21 cellular contexts compared by ENCODE assay signal in genomic region chr11:86034710-86035109, GRCh38. TPM values are rescaled to one million over a fixed set of nuclear protein-coding genes. Genes with fewer than 3 reads are reported as not detected.
A peak's percentile ranks its signal among the peaks of the same experiment; 100 is the strongest.
DNase-seq lines count a peak whose midpoint lies in the region; ATAC-seq and TF ChIP-seq lines count a peak whose summit lies in the region.
"Had no signal": no experiment of that assay in that cellular context is flagged by ENCODE, and none has a peak within 500 bp of the region (broad histone marks: within the 10 kb centered on the region; RNA-seq: fewer than 3 reads in every experiment).

No MANE protein-coding gene starts in this region.

- peaks cover 0 to 3% (median 0%) of the 10 kb centered on the region in 3 donors for H3K27me3 Mint-ChIP-seq in CD14-positive monocyte (ENCODE audit: low read depth in 3 of 3)
- no peaks in the 10 kb centered on the region for H3K27me3 Mint-ChIP-seq in natural killer cell treated with Interleukin-12 subunit alpha and Interleukin-12 subunit beta and Interleukin-15 and Interleukin-18, amount 100 ng/mL, for 72 hours

- no peaks in the 10 kb centered on the region for H3K9me3 Mint-ChIP-seq in CD14-positive monocyte
- no peaks in the 10 kb centered on the region for H3K9me3 Mint-ChIP-seq in natural killer cell treated with Interleukin-12 subunit alpha and Interleukin-12 subunit beta and Interleukin-15 and Interleukin-18, amount 100 ng/mL, for 72 hours

- H3K36me3 ChIP-seq in HEK293 (ENCODE audit: control insufficient read depth in 2 of 2, insufficient read depth in 1 of 2, low read length in 2 of 2): peaks cover 0 to 7% of the 10 kb centered on the region in 2 experiments; a peak in 1 of 3 replicates
- peaks cover 5% of the 10 kb centered on the region; the same call in 1 of the 2 replicates for H3K36me3 ChIP-seq in MM.1S (replicated peaks; ENCODE audit: insufficient read depth, low read length)
- H3K36me3 ChIP-seq in BE2C: no peaks in the 10 kb centered on the region; the same call in 1 of the 2 replicates
- H3K36me3 ChIP-seq: thoracic aorta had no signal

- H2AFZ ChIP-seq in MM.1S (ENCODE audit: low read length): no peak overlapping the region
- H2AFZ ChIP-seq: parathyroid adenoma had no signal

- intact Hi-C loops in CD14-positive monocyte (cut with micrococcal nuclease): no loop called here

- H3K4me1 ChIP-seq in HEK293 (ENCODE audit: control insufficient read depth, insufficient read depth, low read length) (no peaks in the 10 kb centered on the region), MM.1S (ENCODE audit: low read length) (no peaks in the 10 kb centered on the region), BE2C (peaks cover 9% of the 10 kb centered on the region; the same call in 1 of the 2 replicates)

- peaks cover 27 to 56% of the 10 kb centered on the region in 2 donors for H3K36me3 Mint-ChIP-seq in CD14-positive monocyte
- H3K36me3 Mint-ChIP-seq in natural killer cell treated with Interleukin-12 subunit alpha and Interleukin-12 subunit beta and Interleukin-15 and Interleukin-18, amount 100 ng/mL, for 72 hours: peaks cover 4% of the 10 kb centered on the region

- H3K9ac ChIP-seq in MM.1S (ENCODE audit: low read length): no peak overlapping the region
- H3K9ac ChIP-seq: parathyroid adenoma had no signal

- ATAC-seq in natural killer cell treated with Interleukin-12 subunit alpha and Interleukin-12 subunit beta and Interleukin-15 and Interleukin-18, amount 100 ng/mL, for 72 hours: no peak
- ATAC-seq: gastroesophageal sphincter had no signal

- H3K27ac ChIP-seq in HEK293 (ENCODE audit: extremely low read depth, low read depth, low read length): no peak overlapping the region
- peak overlapping the region; percentile 10 for H3K27ac ChIP-seq in VCaP
- H3K27ac ChIP-seq in MM.1S (ENCODE audit: low read length): no peak overlapping the region
- H3K27ac ChIP-seq: coronary artery, gastroesophageal sphincter, left lung, parathyroid adenoma, thoracic aorta had no signal

- TF ChIP-seq CTCF in CD14-positive monocyte (IDR thresholded peaks at IDR 0.05): no peak
- no peak for TF ChIP-seq CTCF in HEK293 (tag by site-specific recombination; IDR thresholded peaks at IDR 0.05)
- no peak for TF ChIP-seq CTCF in VCaP (conservative IDR thresholded peaks at IDR 0.05)
- TF ChIP-seq CTCF in MM.1S (IDR thresholded peaks at IDR 0.05; ENCODE audit: low read length): no peak
- no peak for TF ChIP-seq CTCF in BE2C (IDR thresholded peaks at IDR 0.05; ENCODE audit: low read depth, low read length)

- H3F3A ChIP-seq in MM.1S (ENCODE audit: insufficient read depth, low read length): no peaks in the 10 kb centered on the region

- H3K27me3 ChIP-seq in MM.1S (replicated peaks; ENCODE audit: insufficient read depth, low read length) (no peaks in the 10 kb centered on the region), BE2C (no peaks in the 10 kb centered on the region)
- H3K27me3 ChIP-seq: gastroesophageal sphincter, left lung, MG63 had no signal

- no peaks in the 10 kb centered on the region; the same call in 1 of the 2 replicates for H4K20me1 ChIP-seq in MM.1S (ENCODE audit: insufficient read depth, low read length)

- POLR2A ChIA-PET in HEK293 (lab: Yijun Ruan, JAX): no interaction called here

- H3K4me3 ChIP-seq in HEK293 (ENCODE audit: low read depth, low read length) (no peak overlapping the region), MM.1S (ENCODE audit: low read length) (no peak overlapping the region), BE2C (ENCODE audit: low read depth, low read length) (no peak overlapping the region)
- H3K4me3 ChIP-seq: coronary artery, gastroesophageal sphincter, GM12878, left lung, MG63, thoracic aorta had no signal

- no peak for DNase-seq in CD14-positive monocyte (ENCODE audit: low spot score)
- no peak for DNase-seq in natural killer cell treated with Interleukin-12 subunit alpha and Interleukin-12 subunit beta and Interleukin-15 and Interleukin-18, amount 100 ng/mL, for 72 hours (ENCODE audit: low spot score)
- no peak for DNase-seq in MM.1S
- DNase-seq in activated CD8-positive, alpha-beta memory T cell treated with anti-CD3 and anti-CD28 coated beads, Interleukin-2, amount 50 U/mL, for 4 hours: no peak
- DNase-seq in BE2C: no peak
- DNase-seq in SKM-1 treated with dmso at 0.1 percent for 144 hours (lab: John Stamatoyannopoulos, UW; ENCODE audit: unreplicated experiment): no peak
- DNase-seq: activated CD4-positive, alpha-beta T cell treated with anti-CD3 and anti-CD28 coated beads for 1 hour; activated naive CD4-positive, alpha-beta T cell; GDM1; left lung; MG63; Right ventricle myocardium superior; stimulated activated CD4-positive, alpha-beta T cell treated with anti-CD3 and anti-CD28 coated beads, Interleukin-4, amount 100 ng/mL, for 1 hour; T-helper 2 cell had no signal

- peaks cover 94% of the 10 kb centered on the region for H3K79me2 ChIP-seq in MM.1S (ENCODE audit: low read length)

- peak overlapping the region in 4 of 7 donors; percentile 6 to 46 (median 42) for H3K27ac Mint-ChIP-seq in CD14-positive monocyte
- peak overlapping the region; percentile 24 to 47 for H3K27ac Mint-ChIP-seq in natural killer cell treated with Interleukin-12 subunit alpha and Interleukin-12 subunit beta and Interleukin-15 and Interleukin-18, amount 100 ng/mL, for 72 hours

- H3K9me3 ChIP-seq in HEK293 (ENCODE audit: control insufficient read depth, insufficient read depth, low read depth, low read length): no peaks in the 10 kb centered on the region
- H3K9me3 ChIP-seq in MM.1S (replicated peaks; ENCODE audit: insufficient read depth, low read length): no peaks in the 10 kb centered on the region
- no peaks in the 10 kb centered on the region for H3K9me3 ChIP-seq in BE2C
- H3K9me3 ChIP-seq: gastroesophageal sphincter, left lung, MG63, thoracic aorta had no signal

- H3K9me2 ChIP-seq in MM.1S (replicated peaks; ENCODE audit: insufficient read depth, low read length): no peaks in the 10 kb centered on the region

- H3K4me2 ChIP-seq in MM.1S (ENCODE audit: low read depth, low read length): no peak overlapping the region

- H3K4me1 Mint-ChIP-seq in CD14-positive monocyte: peaks cover 25% of the 10 kb centered on the region
- peaks cover 50 to 56% of the 10 kb centered on the region in 2 donors for H3K4me1 Mint-ChIP-seq in natural killer cell treated with Interleukin-12 subunit alpha and Interleukin-12 subunit beta and Interleukin-15 and Interleukin-18, amount 100 ng/mL, for 72 hours (ENCODE audit: low read depth in 2 of 2)

- CTCF ChIA-PET in HEK293 (lab: Yijun Ruan, JAX): no interaction called here

- no peak overlapping the region for H3K4me3 Mint-ChIP-seq in CD14-positive monocyte
- H3K4me3 Mint-ChIP-seq in natural killer cell treated with Interleukin-12 subunit alpha and Interleukin-12 subunit beta and Interleukin-15 and Interleukin-18, amount 100 ng/mL, for 72 hours: no peak overlapping the region

TF ChIP-seq in HEK293, 187 proteins besides CTCF, POLR2A, EP300 and RAD21:
- TF ChIP-seq ZXDB (tag by site-specific recombination; IDR thresholded peaks at IDR 0.05): 0 out of 2 replicates have a peak, but pooled peaks have one; percentile 19
- TF ChIP-seq ZNF660 (tag by site-specific recombination; IDR thresholded peaks at IDR 0.05): no peak
- peak; percentile 81 for TF ChIP-seq PRDM6 (tag by site-specific recombination; IDR thresholded peaks at IDR 0.05)
- peak; percentile 58; the same call in 1 of the 2 replicates for TF ChIP-seq OSR2 (tag by site-specific recombination; IDR thresholded peaks at IDR 0.05)
- TF ChIP-seq FEZF1 (tag by site-specific recombination; IDR thresholded peaks at IDR 0.05): peak; percentile 90

RNA-seq across cellular contexts. Expression of gene PICALM, which starts 34.2 kb away (rescaled TPM):
- 10 to 100 TPM; 62.4 to 81.0 TPM for polyA plus RNA-seq in CD14-positive monocyte
- 100 to 1,000 TPM; 208 to 223 TPM for total RNA-seq in natural killer cell treated with Interleukin-12 subunit alpha and Interleukin-12 subunit beta and Interleukin-15 and Interleukin-18, amount 100 ng/mL, for 72 hours
- polyA plus RNA-seq in BE2C (2012; ENCODE audit: insufficient read depth, insufficient read length, low read depth): 59.3 TPM
